ENCODE assay signal across 8 cellular contexts in genomic region chr12:11822071-11822818, GRCh38.
DNase-seq lines count a peak whose midpoint lies in the region; ATAC-seq and TF ChIP-seq lines count a peak whose summit lies in the region.

No MANE protein-coding gene starts in this region.

- 73% methylated on average over 15 of the region's 15 CpGs for WGBS in thymus

- POLR2A ChIA-PET in A673 (lab: Charles Lee; ENCODE audit: low non-redundant PET), result no interaction called here

- H3K27me3 ChIP-seq in A673 (replicated peaks; ENCODE audit: insufficient read depth, low read depth, low read length, poor library complexity) (no peaks in the 10 kb centered on the region), thymus (ENCODE audit: control insufficient read depth, insufficient read depth) (no peaks in the 10 kb centered on the region)

- intact Hi-C loops in A673 (cut with micrococcal nuclease; ENCODE audit: unreplicated experiment), result no loop called here

- DNase-seq in A673 (ENCODE audit: low spot score), result peak; percentile 87
- DNase-seq in NCI-H2196 treated with DMSO at 0.1 percent for 48 hours (lab: John Stamatoyannopoulos, UW; ENCODE audit: unreplicated experiment), result peak; percentile 25
- peak; percentile 69 for DNase-seq in activated naive CD4-positive, alpha-beta T cell treated with anti-CD3 and anti-CD28 coated beads, Interleukin-2, amount 50 U/mL, for 16 hours
- peak; percentile 91 to 92 for DNase-seq in lung microvascular endothelial cell (ENCODE audit: low read depth in 2 of 2)
- no peak for DNase-seq in SK-N-DZ (ENCODE audit: low spot score)

- CTCF ChIA-PET in A673 (lab: Charles Lee), result interaction anchor here (1.3 kb wide), 1 partner anchor 10 kb away, joined by 3 read pairs; no protein-coding TSS in a partner anchor

- H3K4me3 ChIP-seq in A673 (ENCODE audit: low read depth, low read length, poor library complexity, severe bottlenecking) (no peak overlapping the region), thymus (ENCODE audit: low read length) (no peak overlapping the region)

- no peak for TF ChIP-seq CTCF in A673 (conservative IDR thresholded peaks at IDR 0.05; ENCODE audit: low read depth, low read length)

- H3K36me3 ChIP-seq in A673 (ENCODE audit: insufficient read depth, low read length, poor library complexity, severe bottlenecking) (no peaks in the 10 kb centered on the region), thymus (ENCODE audit: control insufficient read depth, insufficient read depth) (peaks cover 22% of the 10 kb centered on the region)

- H3K9me3 ChIP-seq in A673 (ENCODE audit: low read depth, low read length, poor library complexity, severe bottlenecking) (no peaks in the 10 kb centered on the region), thymus (ENCODE audit: control insufficient read depth) (no peaks in the 10 kb centered on the region)

- H3K27ac ChIP-seq in A673 (ENCODE audit: low read depth, low read length, poor library complexity, severe bottlenecking) (peak overlapping the region; percentile 73), thymus (ENCODE audit: low read depth) (peak overlapping the region; percentile 56)

- peaks cover 53% of the 10 kb centered on the region for H3K4me1 ChIP-seq in A673 (ENCODE audit: insufficient read depth, low read length, poor library complexity, severe bottlenecking)
- H3K4me1 ChIP-seq in thymus (ENCODE audit: control insufficient read depth, insufficient read depth, low read length), result peaks cover 27% of the 10 kb centered on the region

- no TSS peak for BruUV-seq in A673 (replicated peaks; lab: Mats Ljungman, UMichigan)

- peak; percentile 53 for ATAC-seq in GM19035 (IDR thresholded peaks at IDR 0.05; ENCODE audit: unreplicated experiment)
- ATAC-seq in HG03521 (IDR thresholded peaks at IDR 0.05; ENCODE audit: unreplicated experiment), result no peak
